ENCODE assay signal across 8 cellular contexts in the genomic region with DNA sequence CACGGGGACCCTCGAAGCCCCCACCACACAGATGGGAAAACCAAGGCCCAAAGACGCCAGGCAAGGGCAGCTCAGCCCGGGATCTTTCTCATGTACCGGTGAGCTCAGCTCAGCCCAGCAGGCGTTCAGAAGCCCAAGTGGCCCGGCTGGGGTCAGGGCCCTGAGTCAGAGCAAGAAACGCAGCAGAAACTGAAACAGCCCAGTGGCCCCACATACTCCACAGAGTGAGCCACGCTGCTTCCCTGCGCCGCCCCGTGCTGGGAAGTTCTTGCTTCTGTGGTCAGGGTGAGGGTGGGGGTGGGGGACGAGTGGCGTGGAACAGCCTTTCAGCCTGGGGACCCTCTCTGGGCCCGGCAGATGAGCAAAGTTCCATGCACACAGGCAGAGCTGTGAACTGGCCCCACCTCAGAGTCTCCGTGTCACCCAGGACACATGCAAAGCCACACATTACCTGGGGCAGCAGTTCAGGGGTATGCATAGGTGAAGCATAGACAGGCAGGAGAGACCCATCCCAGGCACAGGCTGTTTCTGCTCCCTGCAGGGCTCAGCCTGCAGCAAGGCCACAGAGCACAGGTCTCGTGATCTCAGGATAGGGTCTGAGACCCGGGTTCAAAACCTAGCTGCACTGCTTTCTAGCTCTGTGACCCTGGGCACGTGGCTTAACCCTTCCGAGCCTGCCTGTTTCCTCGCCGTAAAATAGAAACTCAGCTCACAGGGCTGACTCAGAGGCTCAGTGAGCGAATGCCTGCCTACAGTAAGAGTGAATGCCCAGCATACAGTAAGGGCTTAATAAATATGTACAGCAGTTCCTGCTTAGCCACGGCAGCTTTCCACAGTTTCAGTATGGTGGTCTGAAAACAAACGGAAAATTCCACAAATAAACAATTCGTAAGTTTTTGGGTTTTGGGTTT. TPM values are rescaled to one million over a fixed set of nuclear protein-coding genes. Genes with fewer than 3 reads are reported as not detected.
DNase-seq lines count a peak whose midpoint lies in the region; ATAC-seq, FAIRE-seq and TF ChIP-seq lines count a peak whose summit lies in the region.

No MANE protein-coding gene starts in this region.

- H3K9me2 ChIP-seq in OCI-LY7 (ENCODE audit: insufficient read depth, low read length), result no peaks in the 10 kb centered on the region

- BruUV-seq in OCI-LY7 (replicated peaks; lab: Mats Ljungman, UMichigan), result no TSS peak

- ATAC-seq in GM18868 (IDR thresholded peaks at IDR 0.05; ENCODE audit: unreplicated experiment) (peak; percentile 86), HG02763 (IDR thresholded peaks at IDR 0.05; ENCODE audit: unreplicated experiment) (peak; percentile 78)

- H2AFZ ChIP-seq in OCI-LY7 (ENCODE audit: low read length), result no peak overlapping the region

- H4K20me1 ChIP-seq in OCI-LY7 (ENCODE audit: insufficient read depth, low read length), result peaks cover 11% of the 10 kb centered on the region

- no peak for FAIRE-seq in frontal cortex (lab: Jason Lieb, UNC)

- no peaks in the 10 kb centered on the region for H3K27me3 ChIP-seq in duodenal mucosa (ENCODE audit: control insufficient read depth in 1 of 2, insufficient read depth in 2 of 2, low read length in 2 of 2)

- TF ChIP-seq CTCF in OCI-LY7 (conservative IDR thresholded peaks at IDR 0.05; ENCODE audit: low read length), result no peak
- TF ChIP-seq CTCF in coronary artery (IDR thresholded peaks at IDR 0.05), result no peak

- DNase-seq in OCI-LY7 (ENCODE audit: low spot score) (no peak), frontal cortex (ENCODE audit: low spot score in 2 of 2) (no peak), coronary artery (ENCODE audit: low spot score) (no peak)
- DNase-seq in stimulated activated CD8-positive, alpha-beta memory T cell treated with anti-CD3 and anti-CD28 coated beads, Interleukin-15, amount 100 ng/mL, for 24 hours (ENCODE audit: low read depth), result peak; percentile 14
- DNase-seq in central memory CD4-positive, alpha-beta T cell, result no peak

- CTCF ChIA-PET in OCI-LY7 (lab: Charles Lee; ENCODE audit: unreplicated experiment), result no interaction called here

- H3K27ac ChIP-seq in OCI-LY7 (ENCODE audit: low read depth, low read length, poor library complexity, severe bottlenecking) (no peak overlapping the region), duodenal mucosa (ENCODE audit: low read depth, low read length) (peak overlapping the region; percentile 50), coronary artery (no peak overlapping the region)

- H3K36me3 ChIP-seq in OCI-LY7 (ENCODE audit: insufficient read depth, low read length) (peaks cover 7% of the 10 kb centered on the region; the same call in 1 of the 2 replicates), duodenal mucosa (ENCODE audit: control insufficient read depth in 1 of 2, insufficient read depth in 2 of 2, low read length in 2 of 2) (no peaks in the 10 kb centered on the region)

- no peaks in the 10 kb centered on the region for H3K9me3 ChIP-seq in OCI-LY7 (ENCODE audit: low read length)
- no peaks in the 10 kb centered on the region for H3K9me3 ChIP-seq in duodenal mucosa (ENCODE audit: control insufficient read depth in 1 of 2, low read length in 2 of 2)

- H3K9ac ChIP-seq in duodenal mucosa (ENCODE audit: low read depth in 1 of 2, low read length in 2 of 2), result peak overlapping the region in 1 of 2 donors; percentile 51

- POLR2A ChIA-PET in OCI-LY7 (lab: Charles Lee), result interaction anchor here (1.1 kb wide), 1 partner anchor 17 kb away, joined by 3 read pairs; no protein-coding TSS in a partner anchor

- H3K4me3 ChIP-seq in OCI-LY7 (ENCODE audit: low read depth, low read length, poor library complexity, severe bottlenecking) (no peak overlapping the region), duodenal mucosa (ENCODE audit: low read depth in 1 of 2, low read length in 2 of 2) (peak overlapping the region; percentile 19 to 47), coronary artery (no peak overlapping the region)

- H3K79me2 ChIP-seq in OCI-LY7 (ENCODE audit: insufficient read depth, low read depth, low read length), result peaks cover 17% of the 10 kb centered on the region; the same call in 1 of the 2 replicates

- H3K4me1 ChIP-seq in OCI-LY7 (ENCODE audit: insufficient read depth, low read length, poor library complexity, severe bottlenecking), result peaks cover 41% of the 10 kb centered on the region
- H3K4me1 ChIP-seq in duodenal mucosa (ENCODE audit: control insufficient read depth in 1 of 2, insufficient read depth in 2 of 2, low read length in 2 of 2), result peaks cover 48 to 53% of the 10 kb centered on the region in 2 donors

- intact Hi-C loops in OCI-LY7 (cut with micrococcal nuclease; ENCODE audit: unreplicated experiment), result no loop called here

- H3K4me2 ChIP-seq in OCI-LY7 (ENCODE audit: low read length), result 0 out of 2 replicates have a peak overlapping the region, but pooled peaks have one; percentile 2

RNA-seq across cellular contexts. Expression of gene NCOR2, which starts 21.6 kb away (rescaled TPM):
- total RNA-seq in OCI-LY7 (2014; rRNA removed; shearing (Covaris generic)), result 22.7 and 30.2 TPM in 2 replicates
- total RNA-seq in OCI-LY7 (2022) (154 and 159 TPM in 2 replicates), frontal cortex (7.3 TPM)

Comparison
In these comparisons a context has a peak if more than half of its experiments do, and no peak if none do; other contexts are left out.
1. H3K4me3 ChIP-seq: peak in duodenal mucosa (2 of 2); none in OCI-LY7 (single experiment) and coronary artery (single experiment).